Comparison of ENCODE assay signal across 8 cellular contexts in genomic region chr1:214550339-214551051, GRCh38. TPM values are rescaled to one million over a fixed set of nuclear protein-coding genes. Genes with fewer than 3 reads are reported as not detected.
A peak's percentile ranks its signal among the peaks of the same experiment; 100 is the strongest.
DNase-seq lines count a peak whose midpoint lies in the region; ATAC-seq and TF ChIP-seq lines count a peak whose summit lies in the region.

No MANE protein-coding gene starts in this region.

- H3K4me1 Mint-ChIP-seq in activated T-cell treated with anti-CD3 and anti-CD28 coated beads, Interleukin-2, amount 50 U/mL, for 24 hours (ENCODE audit: low read depth), result peaks cover 7% of the 10 kb centered on the region

- H3K27me3 ChIP-seq in ascending aorta (no peaks in the 10 kb centered on the region), layer of hippocampus (ENCODE audit: control insufficient read depth, insufficient read depth, low read length) (no peaks in the 10 kb centered on the region), transverse colon (peaks cover 12% of the 10 kb centered on the region)

- ATAC-seq in GM19351 (IDR thresholded peaks at IDR 0.05; ENCODE audit: unreplicated experiment), result no peak

- H3K4me3 ChIP-seq in ascending aorta (peak overlapping the region; percentile 90 to 96), transverse colon (peak overlapping the region; percentile 63 to 88 (median 73))

- H3K36me3 ChIP-seq in ascending aorta (no peaks in the 10 kb centered on the region), transverse colon (no peaks in the 10 kb centered on the region)

- no peaks in the 10 kb centered on the region for H3K36me3 Mint-ChIP-seq in activated T-cell treated with anti-CD3 and anti-CD28 coated beads, Interleukin-2, amount 50 U/mL, for 24 hours (ENCODE audit: low read depth)

- no peak for TF ChIP-seq CTCF in ascending aorta (IDR thresholded peaks at IDR 0.05)
- no peak for TF ChIP-seq CTCF in transverse colon (IDR thresholded peaks at IDR 0.05)
- TF ChIP-seq CTCF in GM13977 (IDR thresholded peaks at IDR 0.05; ENCODE audit: extremely low read depth, insufficient read depth, missing control alignments), result no peak

- no peak for TF ChIP-seq POLR2A in transverse colon (IDR thresholded peaks at IDR 0.05)

- peak overlapping the region; percentile 99 to 100 for H3K27ac ChIP-seq in ascending aorta
- H3K27ac ChIP-seq in layer of hippocampus (ENCODE audit: low read depth, low read length), result peak overlapping the region; percentile 85
- H3K27ac ChIP-seq in transverse colon, result peak overlapping the region; percentile 90 to 98 (median 94)

- TF ChIP-seq EP300 in transverse colon (IDR thresholded peaks at IDR 0.05; ENCODE audit: low read depth), result no peak

- H3K27me3 Mint-ChIP-seq in activated T-cell treated with anti-CD3 and anti-CD28 coated beads, Interleukin-2, amount 50 U/mL, for 24 hours, result peaks cover 64% of the 10 kb centered on the region

- no peak for DNase-seq in activated T-cell treated with anti-CD3 and anti-CD28 coated beads, Interleukin-2, amount 50 U/mL, for 24 hours
- DNase-seq in activated T-cell treated with anti-CD3 and anti-CD28 coated beads, Interleukin-2, amount 50 U/mL, for 1 hour, result no peak
- no peak for DNase-seq in ascending aorta (ENCODE audit: low spot score in 2 of 2)
- DNase-seq in transverse colon, result no peak
- DNase-seq in AG08396 (ENCODE audit: low spot score), result no peak
- DNase-seq in GM13977 (ENCODE audit: low spot score), result no peak

- H3K4me3 Mint-ChIP-seq in activated T-cell treated with anti-CD3 and anti-CD28 coated beads, Interleukin-2, amount 50 U/mL, for 24 hours, result peak overlapping the region; percentile 77

- intact Hi-C loops in ascending aorta (cut with DNase I), result loop anchor here (1.0 to 5.0 kb wide), 5 partner anchors 34 to 1093 kb away; partner anchors contain the start of genes CENPF and SMYD2
- intact Hi-C loops in transverse colon (cut with DNase I; ENCODE audit: low total_unique reads), result no loop called here

- WGBS in transverse colon (ENCODE audit: low coverage in 1 of 2), 2 donors, result 29 to 90% methylated on average over 4 to 36 of the region's 36 CpGs

- in situ Hi-C loops in transverse colon (cut with MboI; ENCODE audit: low pct_ligation_motif_present in 1 of 4, low pct_unique_long_range_greater_than_20kb in 1 of 4, low sequenced_read_pairs in 3 of 4) (no loop called here), GM13977 (cut with MboI; ENCODE audit: low pct_unique_long_range_greater_than_20kb, low sequenced_read_pairs, unreplicated experiment) (no loop called here)

- no peaks in the 10 kb centered on the region for H3K9me3 Mint-ChIP-seq in activated T-cell treated with anti-CD3 and anti-CD28 coated beads, Interleukin-2, amount 50 U/mL, for 24 hours

- H3K9me3 ChIP-seq in ascending aorta (no peaks in the 10 kb centered on the region), transverse colon (no peaks in the 10 kb centered on the region)

- H3K27ac Mint-ChIP-seq in activated T-cell treated with anti-CD3 and anti-CD28 coated beads, Interleukin-2, amount 50 U/mL, for 24 hours, result no peak overlapping the region

- peaks cover 0 to 30% of the 10 kb centered on the region in 2 donors for H3K4me1 ChIP-seq in ascending aorta
- peaks cover 0 to 38% (median 9%) of the 10 kb centered on the region in 4 donors for H3K4me1 ChIP-seq in transverse colon

RNA-seq across cellular contexts. Expression of gene PTPN14, which starts 0.9 kb away (rescaled TPM):
- total RNA-seq in ascending aorta (27.2 TPM), transverse colon (1 to 10 TPM; 4.5 to 9.7 (median 7.1) TPM)

RNA-seq across cellular contexts. Expression of gene CENPF, which starts 52.5 kb away (rescaled TPM):
- 0.53 TPM for total RNA-seq in ascending aorta
- total RNA-seq in transverse colon, result 10 to 100 TPM in 1 of 4 donors, 1 to 10 TPM in 3; 1.5 to 49.8 (median 3.4) TPM
